ENCODE assay signal across 29 cellular contexts in genomic region chr11:114010931-114011330, GRCh38. TPM values are rescaled to one million over a fixed set of nuclear protein-coding genes. Genes with fewer than 3 reads are reported as not detected.
DNase-seq lines count a peak whose midpoint lies in the region; ATAC-seq, FAIRE-seq and TF ChIP-seq lines count a peak whose summit lies in the region.
"Had no signal": no experiment of that assay in that cellular context is flagged by ENCODE, and none has a peak within 500 bp of the region (broad histone marks: within the 10 kb centered on the region; RNA-seq: fewer than 3 reads in every experiment).

No MANE protein-coding gene starts in this region.

- in situ Hi-C loops in HepG2 (cut with HindIII; ENCODE audit: extremely low pct_ligation_motif_present, low pct_unique_long_range_greater_than_20kb): no loop called here

- intact Hi-C loops in right lobe of liver (cut with DNase I) (no loop called here), HepG2 (cut with micrococcal nuclease; ENCODE audit: unreplicated experiment) (no loop called here), posterior vena cava (cut with DNase I) (no loop called here)
- intact Hi-C loops in CD4-positive, alpha-beta memory T cell (cut with micrococcal nuclease): no loop called here

- DNase-seq in right lobe of liver: no peak
- DNase-seq in HepG2 (ENCODE audit: low spot score): no peak
- no peak for DNase-seq in T-helper 17 cell
- DNase-seq in posterior vena cava (ENCODE audit: low spot score): peak; percentile 4
- no peak for DNase-seq in CD4-positive, alpha-beta memory T cell
- no peak for DNase-seq in stimulated activated CD4-positive, alpha-beta T cell treated with anti-CD3 and anti-CD28 coated beads, Interleukin-2, amount 100 ng/mL, for 24 hours
- DNase-seq in COLO829 (ENCODE audit: low spot score): no peak
- DNase-seq: AML-193; CD8-positive, alpha-beta T cell; COR-L47; DMS 273 treated with DMSO at 0.1 percent for 48 hours; DMS153; DMS53; DMS79; DND-41; EL; GDM1 had no signal

- CTCF ChIA-PET in HepG2 (lab: Yijun Ruan, JAX; ENCODE audit: low intra/inter-chr PET ratio, low total read pairs): no interaction called here
- CTCF ChIA-PET in CD4-positive, alpha-beta memory T cell (lab: Charles Lee; ENCODE audit: partially characterized antibody): no interaction called here

- H3K79me2 ChIP-seq in HepG2 (ENCODE audit: insufficient read depth, low read length): no peaks in the 10 kb centered on the region

- no TSS peak for BruUV-seq in HepG2 (replicated peaks; lab: Mats Ljungman, UMichigan)

- no peaks in the 10 kb centered on the region for H3K4me1 ChIP-seq in right lobe of liver
- H3K4me1 ChIP-seq in HepG2 (ENCODE audit: insufficient read depth, low read length): no peaks in the 10 kb centered on the region
- no peaks in the 10 kb centered on the region for H3K4me1 ChIP-seq in CD4-positive, alpha-beta memory T cell (ENCODE audit: insufficient read depth, low read length)
- H3K4me1 ChIP-seq: A549; BLaER1 treated with 17β-estradiol and CSF1 and Interleukin-3, amounts not matched to agents 10 nM and 100 nM had no signal

- H3K27ac ChIP-seq in right lobe of liver (no peak overlapping the region), HepG2 (ENCODE audit: extremely low read length, insufficient read depth, low read length) (no peak overlapping the region)
- H3K27ac ChIP-seq in CD4-positive, alpha-beta memory T cell (ENCODE audit: low read depth, low read length): no peak overlapping the region
- H3K27ac ChIP-seq: 22Rv1; A549; BLaER1 treated with 17β-estradiol and CSF1 and Interleukin-3, amounts not matched to agents 10 nM and 100 nM; C4-2B had no signal

- H3K36me3 ChIP-seq in right lobe of liver (no peaks in the 10 kb centered on the region), HepG2 (replicated peaks in 1 of 2; ENCODE audit: control insufficient read depth in 1 of 2, insufficient read depth in 2 of 2, low read length in 2 of 2) (no peaks in the 10 kb centered on the region)
- H3K36me3 ChIP-seq in CD4-positive, alpha-beta memory T cell (ENCODE audit: insufficient read depth, low read length): no peaks in the 10 kb centered on the region
- H3K36me3 ChIP-seq: BLaER1 treated with 17β-estradiol and CSF1 and Interleukin-3, amounts not matched to agents 10 nM and 100 nM had no signal

- H2AFZ ChIP-seq in HepG2 (ENCODE audit: low read length): no peak overlapping the region

- peak overlapping the region; percentile 19 for H3K27ac Mint-ChIP-seq in T-helper 17 cell
- no peak overlapping the region for H3K27ac Mint-ChIP-seq in CD4-positive, alpha-beta memory T cell
- H3K27ac Mint-ChIP-seq: B cell; CD8-positive, alpha-beta T cell had no signal

- ATAC-seq in right lobe of liver (peak in 3 of 4 donors; percentile 20 to 82 (median 76)), HepG2 (no peak), T-helper 17 cell (no peak)
- ATAC-seq: A549; CD8-positive, alpha-beta T cell; GM12878 had no signal

- H3K9me3 Mint-ChIP-seq in CD4-positive, alpha-beta memory T cell: no peaks in the 10 kb centered on the region
- H3K9me3 Mint-ChIP-seq: CD8-positive, alpha-beta T cell had no signal

- TF ChIP-seq CTCF in right lobe of liver (IDR thresholded peaks at IDR 0.05): no peak
- TF ChIP-seq CTCF in HepG2 (CRISPR knock-in tag; IDR thresholded peaks at IDR 0.05): no peak

- no peak overlapping the region for H3K4me3 Mint-ChIP-seq in T-helper 17 cell
- H3K4me3 Mint-ChIP-seq in CD4-positive, alpha-beta memory T cell: no peak overlapping the region
- H3K4me3 Mint-ChIP-seq: B cell; CD8-positive, alpha-beta T cell had no signal

- TF ChIP-seq EP300 in HepG2 (IDR thresholded peaks at IDR 0.05; ENCODE audit: low read depth in 2 of 2, low read length in 2 of 2) (no peak), HepG2 (CRISPR knock-in tag; IDR thresholded peaks at IDR 0.05; ENCODE audit: borderline replicate concordance) (no peak)

- WGBS in right lobe of liver (ENCODE audit: insufficient coverage, low coverage, low lambda C conversion rate, missing lambda C conversion rate): 48% methylated on average over 4 of the region's 4 CpGs
- 24% methylated on average over 4 of the region's 4 CpGs for WGBS in HepG2 (ENCODE audit: low lambda C conversion rate)

- POLR2A ChIA-PET in HepG2 (lab: Yijun Ruan, JAX): no interaction called here
- POLR2A ChIA-PET in CD4-positive, alpha-beta memory T cell (lab: Charles Lee; ENCODE audit: partially characterized antibody): no interaction called here

- H3K4me2 ChIP-seq in HepG2 (ENCODE audit: low read depth, low read length): no peak overlapping the region
- H3K4me2 ChIP-seq: A549; BLaER1 treated with 17β-estradiol and CSF1 and Interleukin-3, amounts not matched to agents 10 nM and 100 nM had no signal

- no peak overlapping the region for H3K9ac ChIP-seq in HepG2 (ENCODE audit: insufficient read depth, low read depth, low read length)
- H3K9ac ChIP-seq: BLaER1 treated with 17β-estradiol and CSF1 and Interleukin-3, amounts not matched to agents 10 nM and 100 nM had no signal

- H4K20me1 ChIP-seq in HepG2 (ENCODE audit: insufficient read depth, low read length): no peaks in the 10 kb centered on the region

- TF ChIP-seq RAD21 in HepG2 (CRISPR knock-in tag; IDR thresholded peaks at IDR 0.05): no peak

- TF ChIP-seq POLR2A in right lobe of liver (IDR thresholded peaks at IDR 0.05): no peak
- no peak for TF ChIP-seq POLR2A in HepG2 (IDR thresholded peaks at IDR 0.05; ENCODE audit: insufficient read depth in 1 of 2, low read depth in 2 of 2, low read length in 2 of 2)

- H3K36me3 Mint-ChIP-seq in T-helper 17 cell (ENCODE audit: low read depth): peaks cover 8% of the 10 kb centered on the region
- no peaks in the 10 kb centered on the region for H3K36me3 Mint-ChIP-seq in CD4-positive, alpha-beta memory T cell
- H3K36me3 Mint-ChIP-seq: CD8-positive, alpha-beta T cell had no signal

- H3K9me3 ChIP-seq in right lobe of liver (no peaks in the 10 kb centered on the region), HepG2 (ENCODE audit: low read length) (no peaks in the 10 kb centered on the region), T-helper 17 cell (ENCODE audit: control insufficient read depth, low read length, poor library complexity, severe bottlenecking) (no peaks in the 10 kb centered on the region)
- H3K9me3 ChIP-seq in CD4-positive, alpha-beta memory T cell (ENCODE audit: control insufficient read depth in 1 of 2, low read length in 2 of 2): no peaks in the 10 kb centered on the region
- H3K9me3 ChIP-seq: A549; BLaER1 treated with 17β-estradiol and CSF1 and Interleukin-3, amounts not matched to agents 10 nM and 100 nM had no signal

- H3K27me3 ChIP-seq in right lobe of liver (no peaks in the 10 kb centered on the region), HepG2 (ENCODE audit: control insufficient read depth in 1 of 2, insufficient read depth in 2 of 2, low read length in 2 of 2) (no peaks in the 10 kb centered on the region; a peak in 2 of 5 replicates)
- H3K27me3 ChIP-seq in CD4-positive, alpha-beta memory T cell (ENCODE audit: insufficient read depth, low read length): no peaks in the 10 kb centered on the region
- H3K27me3 ChIP-seq: BLaER1 treated with 17β-estradiol and CSF1 and Interleukin-3, amounts not matched to agents 10 nM and 100 nM had no signal

- no peak for FAIRE-seq in HepG2 (lab: Jason Lieb, UNC)
- FAIRE-seq: A549, GM12878, GM12892, GM18507 had no signal

- peaks cover 3% of the 10 kb centered on the region for H3K4me1 Mint-ChIP-seq in T-helper 17 cell
- H3K4me1 Mint-ChIP-seq in CD4-positive, alpha-beta memory T cell: peaks cover 0 to 3% (median 0%) of the 10 kb centered on the region in 4 donors
- H3K4me1 Mint-ChIP-seq: B cell had no signal

- peaks cover 35% of the 10 kb centered on the region for H3K27me3 Mint-ChIP-seq in T-helper 17 cell
- peaks cover 2 to 11% of the 10 kb centered on the region in 2 donors for H3K27me3 Mint-ChIP-seq in CD4-positive, alpha-beta memory T cell

- H3K4me3 ChIP-seq in right lobe of liver (no peak overlapping the region), HepG2 (replicated peaks in 1 of 3; ENCODE audit: insufficient read depth in 1 of 3, low read depth in 2 of 3, low read length in 3 of 3) (no peak overlapping the region)
- H3K4me3 ChIP-seq in CD4-positive, alpha-beta memory T cell (ENCODE audit: low read length in 2 of 2): no peak overlapping the region
- H3K4me3 ChIP-seq: A549; BLaER1 treated with 17β-estradiol and CSF1 and Interleukin-3, amounts not matched to agents 10 nM and 100 nM; GM12878 had no signal

RNA-seq across cellular contexts. Expression of gene HTR3A, which starts 36.0 kb away (rescaled TPM):
- under 1 TPM in 2 of 6 experiments, not detected in 4; 0.18 to 0.25 TPM for total RNA-seq in right lobe of liver
- total RNA-seq in HepG2 (2016; rRNA removed; fragmentation: Illumina TruSeq; extraction: Trizol): not detected in 2 replicates
- total RNA-seq in HepG2 (2016; cell fraction: cytosol; rRNA removed; fragmentation: Illumina TruSeq; extraction: Trizol; ENCODE audit: low read depth): not detected in 2 replicates
- total RNA-seq in HepG2 (2016; cell fraction: insoluble cytoplasmic fraction; rRNA removed; fragmentation: Illumina TruSeq; extraction: Trizol): not detected in 2 replicates
- not detected in 2 replicates for total RNA-seq in HepG2 (2016; cell fraction: membrane; rRNA removed; fragmentation: Illumina TruSeq; extraction: Trizol)
- not detected in 2 replicates for total RNA-seq in HepG2 (2016; cell fraction: nucleus; rRNA removed; fragmentation: Illumina TruSeq; extraction: Trizol)
- not detected in 2 replicates for polyA plus RNA-seq in HepG2 (2011; rRNA removed)
- polyA plus RNA-seq in HepG2 (2011; cell fraction: cytosol; rRNA removed): not detected in 2 replicates
- not detected in 2 replicates for polyA plus RNA-seq in HepG2 (2011; cell fraction: nucleus; rRNA removed)
- not detected in 2 replicates for polyA plus RNA-seq in HepG2 (2012)
- not detected in 2 replicates for polyA plus RNA-seq in HepG2 (2016; cell fraction: cytosol; fragmentation: Illumina TruSeq; extraction: Trizol; ENCODE audit: low read depth)
- polyA plus RNA-seq in HepG2 (2016; cell fraction: insoluble cytoplasmic fraction; fragmentation: Illumina TruSeq; extraction: Trizol; ENCODE audit: low read depth): not detected in 2 replicates
- polyA plus RNA-seq in HepG2 (2016; cell fraction: membrane; fragmentation: Illumina TruSeq; extraction: Trizol; ENCODE audit: low read depth): not detected in 2 replicates
- polyA plus RNA-seq in HepG2 (2016; cell fraction: nucleus; fragmentation: Illumina TruSeq; extraction: Trizol; ENCODE audit: insufficient read depth, low read depth): not detected in 2 replicates
- 1.0 TPM in 1 of 2 replicates, not detected in the other for polyA minus RNA-seq in HepG2 (2011; rRNA and poly(A)+ RNA removed; ENCODE audit: low replicate concordance)
- polyA minus RNA-seq in HepG2 (2011; cell fraction: cytosol; rRNA and poly(A)+ RNA removed): not detected in 2 replicates
- not detected in 2 replicates for polyA minus RNA-seq in HepG2 (2011; cell fraction: nucleus; rRNA and poly(A)+ RNA removed)
- total RNA-seq in T-helper 17 cell: not detected
- not detected for total RNA-seq in posterior vena cava
- total RNA-seq in CD4-positive, alpha-beta memory T cell: not detected
- polyA plus RNA-seq in CD4-positive, alpha-beta memory T cell: under 1 TPM in 1 of 2 donors, not detected in 1; 0.23 TPM
- total RNA-seq: A172; CD8-positive, alpha-beta T cell; Daoy; G401; GM12878 had no signal
- polyA plus RNA-seq: A549, BJ, GM12878 had no signal

RNA-seq across cellular contexts. Expression of gene ZBTB16, which starts 48.6 kb away (rescaled TPM):
- total RNA-seq in right lobe of liver (100 to 1,000 TPM in 2 of 6 experiments, 10 to 100 TPM in 4; 13.1 to 205 (median 52.2) TPM), HepG2 (2016; rRNA removed; fragmentation: Illumina TruSeq; extraction: Trizol) (not detected in 2 replicates), T-helper 17 cell (10 to 100 TPM; 17.2 to 20.7 TPM), posterior vena cava (100 to 1,000 TPM; 188 to 208 TPM)
- not detected in 2 replicates for total RNA-seq in HepG2 (2016; cell fraction: cytosol; rRNA removed; fragmentation: Illumina TruSeq; extraction: Trizol; ENCODE audit: low read depth)
- not detected in 2 replicates for total RNA-seq in HepG2 (2016; cell fraction: insoluble cytoplasmic fraction; rRNA removed; fragmentation: Illumina TruSeq; extraction: Trizol)
- total RNA-seq in HepG2 (2016; cell fraction: membrane; rRNA removed; fragmentation: Illumina TruSeq; extraction: Trizol): not detected in 2 replicates
- total RNA-seq in HepG2 (2016; cell fraction: nucleus; rRNA removed; fragmentation: Illumina TruSeq; extraction: Trizol): not detected in 2 replicates
- not detected in 2 replicates for polyA plus RNA-seq in HepG2 (2011; rRNA removed)
- not detected in 2 replicates for polyA plus RNA-seq in HepG2 (2011; cell fraction: cytosol; rRNA removed)
- polyA plus RNA-seq in HepG2 (2011; cell fraction: nucleus; rRNA removed): not detected in 2 replicates
- not detected in 2 replicates for polyA plus RNA-seq in HepG2 (2012)
- not detected in 2 replicates for polyA plus RNA-seq in HepG2 (2016; cell fraction: cytosol; fragmentation: Illumina TruSeq; extraction: Trizol; ENCODE audit: low read depth)
- not detected in 2 replicates for polyA plus RNA-seq in HepG2 (2016; cell fraction: insoluble cytoplasmic fraction; fragmentation: Illumina TruSeq; extraction: Trizol; ENCODE audit: low read depth)
- not detected in 2 replicates for polyA plus RNA-seq in HepG2 (2016; cell fraction: membrane; fragmentation: Illumina TruSeq; extraction: Trizol; ENCODE audit: low read depth)
- not detected in 2 replicates for polyA plus RNA-seq in HepG2 (2016; cell fraction: nucleus; fragmentation: Illumina TruSeq; extraction: Trizol; ENCODE audit: insufficient read depth, low read depth)
- not detected in 2 replicates for polyA minus RNA-seq in HepG2 (2011; rRNA and poly(A)+ RNA removed; ENCODE audit: low replicate concordance)
- polyA minus RNA-seq in HepG2 (2011; cell fraction: cytosol; rRNA and poly(A)+ RNA removed): not detected in 2 replicates
- polyA minus RNA-seq in HepG2 (2011; cell fraction: nucleus; rRNA and poly(A)+ RNA removed): not detected in 2 replicates
- total RNA-seq in CD4-positive, alpha-beta memory T cell: 1 to 10 TPM; 5.6 to 8.2 TPM
- 10 to 100 TPM in 1 of 2 donors, 1 to 10 TPM in 1; 9.0 to 28.4 TPM for polyA plus RNA-seq in CD4-positive, alpha-beta memory T cell
- total RNA-seq: A172, Daoy, G401 had no signal
- polyA plus RNA-seq: A549, BJ, GM12878 had no signal

Comparison
In these comparisons a context has a peak if more than half of its experiments do, and no peak if none do; other contexts are left out.
1. ATAC-seq: peak in right lobe of liver (3 of 4); none in HepG2 (single experiment) and T-helper 17 cell (single experiment).